2 cellular contexts compared by ENCODE assay signal in the genomic region with DNA sequence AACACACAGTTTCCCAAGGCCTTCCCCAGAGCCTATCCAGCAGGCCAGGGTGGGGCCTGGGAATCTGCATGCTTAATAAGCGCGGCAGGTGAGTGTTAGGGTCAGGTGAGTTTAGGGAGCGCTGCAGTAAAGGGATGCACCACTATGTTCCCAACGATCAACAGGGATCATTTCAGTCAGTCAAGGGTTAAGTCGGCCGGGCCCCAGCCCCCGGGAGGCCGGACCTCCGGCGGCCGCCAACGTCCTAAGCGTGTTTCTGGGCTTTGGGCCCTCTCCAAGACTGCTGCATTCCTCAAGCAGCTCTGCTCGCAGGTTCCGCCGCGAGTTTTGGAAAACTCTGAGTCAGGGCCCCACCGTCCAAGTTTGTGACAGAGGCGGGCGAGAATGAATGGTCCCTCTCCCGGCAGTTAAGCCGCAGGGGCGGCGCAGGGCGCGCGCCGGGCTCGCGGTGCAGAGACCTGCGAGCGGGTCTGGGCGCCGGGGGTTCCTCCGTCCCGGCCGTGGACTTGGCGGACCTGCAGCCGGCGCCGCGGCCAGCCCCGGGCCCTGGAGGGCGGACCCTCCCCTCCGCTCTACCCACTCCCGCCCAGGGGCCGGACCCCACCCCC.
A peak's percentile ranks its signal among the peaks of the same experiment; 100 is the strongest.
TF ChIP-seq lines count a peak whose summit lies in the region.

No MANE protein-coding gene starts in this region.

TF ChIP-seq in IMR-90, 13 proteins besides CTCF, POLR2A, EP300 and RAD21 (continued from another document):
- no peak for TF ChIP-seq ELK1 (IDR thresholded peaks at IDR 0.05; ENCODE audit: borderline replicate concordance, low read depth, low read length)
- no peak for TF ChIP-seq CHD1 (IDR thresholded peaks at IDR 0.05; ENCODE audit: low read depth, low read length)
- no peak for TF ChIP-seq NFE2L2 (IDR thresholded peaks at IDR 0.05; ENCODE audit: low read depth, low read length)
- peak; percentile 76 for TF ChIP-seq RCOR1 (IDR thresholded peaks at IDR 0.05; ENCODE audit: insufficient replicate concordance, low read length)
- peak; percentile 53; the same call in 1 of the 2 replicates for TF ChIP-seq MAZ (IDR thresholded peaks at IDR 0.05; ENCODE audit: borderline replicate concordance, low read depth, low read length)
- TF ChIP-seq FOS (IDR thresholded peaks at IDR 0.05; ENCODE audit: low read depth, low read length) = peak; percentile 41; the same call in 1 of the 2 replicates
- TF ChIP-seq USF2 (IDR thresholded peaks at IDR 0.05; ENCODE audit: low read depth, low read length) = no peak
- TF ChIP-seq MAFK (IDR thresholded peaks at IDR 0.05; ENCODE audit: low read depth, low read length) = peak; percentile 16; the same call in 1 of the 2 replicates
- no peak for TF ChIP-seq RFX5 (IDR thresholded peaks at IDR 0.05; ENCODE audit: low read depth, low read length)
- TF ChIP-seq MXI1 (IDR thresholded peaks at IDR 0.05; ENCODE audit: borderline replicate concordance, low read depth, low read length) = 0 out of 2 replicates have a peak, but pooled peaks have one; percentile 49
- TF ChIP-seq CEBPB (IDR thresholded peaks at IDR 0.05; ENCODE audit: low read depth, low read length) = no peak

TF ChIP-seq in HepG2, 621 proteins besides CTCF, POLR2A, EP300 and RAD21 (continued from another document):
- TF ChIP-seq ZBTB14 (CRISPR knock-in tag; IDR thresholded peaks at IDR 0.05) (0 out of 2 replicates have a peak, but pooled peaks have one; percentile 23), EZH2 (conservative IDR thresholded peaks at IDR 0.05; ENCODE audit: low read depth, low read length) (0 out of 2 replicates have a peak, but pooled peaks have one; percentile 55), NFIC (IDR thresholded peaks at IDR 0.05; ENCODE audit: low read length) (no peak), MTA3 (CRISPR knock-in tag; IDR thresholded peaks at IDR 0.05) (no peak), PRMT3 (CRISPR knock-in tag; IDR thresholded peaks at IDR 0.05; ENCODE audit: borderline replicate concordance, low read depth) (no peak), ZNF570 (CRISPR knock-in tag; IDR thresholded peaks at IDR 0.05; ENCODE audit: borderline replicate concordance) (no peak), ATM (IDR thresholded peaks at IDR 0.05; ENCODE audit: borderline replicate concordance) (no peak), TOE1 (CRISPR knock-in tag; IDR thresholded peaks at IDR 0.05) (no peak), ELF1 (CRISPR knock-in tag; IDR thresholded peaks at IDR 0.05) (no peak)
- TF ChIP-seq, protein P1, sequence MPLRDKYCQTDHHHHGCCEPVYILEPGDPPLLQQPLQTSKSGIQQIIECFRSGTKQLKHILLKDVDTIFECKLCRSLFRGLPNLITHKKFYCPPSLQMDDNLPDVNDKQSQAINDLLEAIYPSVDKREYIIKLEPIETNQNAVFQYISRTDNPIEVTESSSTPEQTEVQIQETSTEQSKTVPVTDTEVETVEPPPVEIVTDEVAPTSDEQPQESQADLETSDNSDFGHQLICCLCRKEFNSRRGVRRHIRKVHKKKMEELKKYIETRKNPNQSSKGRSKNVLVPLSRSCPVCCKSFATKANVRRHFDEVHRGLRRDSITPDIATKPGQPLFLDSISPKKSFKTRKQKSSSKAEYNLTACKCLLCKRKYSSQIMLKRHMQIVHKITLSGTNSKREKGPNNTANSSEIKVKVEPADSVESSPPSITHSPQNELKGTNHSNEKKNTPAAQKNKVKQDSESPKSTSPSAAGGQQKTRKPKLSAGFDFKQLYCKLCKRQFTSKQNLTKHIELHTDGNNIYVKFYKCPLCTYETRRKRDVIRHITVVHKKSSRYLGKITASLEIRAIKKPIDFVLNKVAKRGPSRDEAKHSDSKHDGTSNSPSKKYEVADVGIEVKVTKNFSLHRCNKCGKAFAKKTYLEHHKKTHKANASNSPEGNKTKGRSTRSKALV (CRISPR knock-in tag; IDR thresholded peaks at IDR 0.05) = peak; percentile 61; the same call in 1 of the 2 replicates
